In genomic region chr16:66510711-66511614, GRCh38 we compare ENCODE assay signal across 11 cellular contexts. TPM values are rescaled to one million over a fixed set of nuclear protein-coding genes. Genes with fewer than 3 reads are reported as not detected.
DNase-seq lines count a peak whose midpoint lies in the region; ATAC-seq and TF ChIP-seq lines count a peak whose summit lies in the region.
"Had no signal": no experiment of that assay in that cellular context is flagged by ENCODE, and none has a peak within 500 bp of the region (broad histone marks: within the 10 kb centered on the region; RNA-seq: fewer than 3 reads in every experiment).

No MANE protein-coding gene starts in this region.

- ATAC-seq in GM21360 (IDR thresholded peaks at IDR 0.05; ENCODE audit: unreplicated experiment), result no peak

- H3K27ac Mint-ChIP-seq in CD4-positive, alpha-beta memory T cell, result peak overlapping the region in 1 of 7 donors; percentile 47
- H3K27ac Mint-ChIP-seq: mesothelial cell of epicardium; T-helper 2 cell treated with Interferon-gamma antibody and Interleukin-4, amounts not matched to agents 5 μg/mL and 100 μg/mL, for 36 hours had no signal

- H3K9me3 ChIP-seq in smooth muscle cell (replicated peaks; ENCODE audit: low read depth), result no peaks in the 10 kb centered on the region
- H3K9me3 ChIP-seq in CD4-positive, alpha-beta memory T cell (ENCODE audit: control insufficient read depth in 1 of 2, low read length in 2 of 2), result no peaks in the 10 kb centered on the region

- H3K27me3 ChIP-seq in layer of hippocampus (ENCODE audit: control insufficient read depth, insufficient read depth, low read length) (no peaks in the 10 kb centered on the region), smooth muscle cell (ENCODE audit: low read depth) (no peaks in the 10 kb centered on the region)
- H3K27me3 ChIP-seq in CD4-positive, alpha-beta memory T cell (ENCODE audit: insufficient read depth, low read length), result no peaks in the 10 kb centered on the region

- H3K9ac ChIP-seq in smooth muscle cell (ENCODE audit: low read depth), result peak overlapping the region; percentile 31

- no peak for TF ChIP-seq CTCF in smooth muscle cell (IDR thresholded peaks at IDR 0.05; ENCODE audit: borderline replicate concordance, insufficient read depth, poor library complexity, severe bottlenecking)

- no peaks in the 10 kb centered on the region for H3F3A ChIP-seq in smooth muscle cell (ENCODE audit: low read depth)

- DNase-seq in HK-2 (ENCODE audit: unreplicated experiment) (peak; percentile 39), smooth muscle cell (lab: John Stamatoyannopoulos, UW; ENCODE audit: unreplicated experiment) (no peak), T-helper 1 cell (no peak), AG08396 (ENCODE audit: low spot score) (no peak)
- DNase-seq in CD4-positive, alpha-beta memory T cell, result no peak
- DNase-seq: NCI-H2081 treated with DMSO at 0.1 percent for 48 hours had no signal

- H2AFZ ChIP-seq in smooth muscle cell (ENCODE audit: low read depth), result no peak overlapping the region

- peak overlapping the region; percentile 14 for H3K4me2 ChIP-seq in smooth muscle cell

- POLR2A ChIA-PET in CD4-positive, alpha-beta memory T cell (lab: Charles Lee; ENCODE audit: partially characterized antibody), result interaction anchor here (2.1 to 3.5 kb wide), 5 partner anchors 11 to 93 kb away, joined by 9 to 37 read pairs (median 12); partner anchors contain the start of genes CKLF and CMTM3

- no peak overlapping the region for H3K4me3 ChIP-seq in smooth muscle cell
- no peak overlapping the region for H3K4me3 ChIP-seq in CD4-positive, alpha-beta memory T cell (ENCODE audit: low read length in 2 of 2)

- H3K36me3 ChIP-seq in smooth muscle cell (ENCODE audit: low read depth), result no peaks in the 10 kb centered on the region
- no peaks in the 10 kb centered on the region for H3K36me3 ChIP-seq in CD4-positive, alpha-beta memory T cell (ENCODE audit: insufficient read depth, low read length)

- no peak overlapping the region for H3K4me3 Mint-ChIP-seq in CD4-positive, alpha-beta memory T cell
- H3K4me3 Mint-ChIP-seq: mesothelial cell of epicardium; T-helper 2 cell treated with Interferon-gamma antibody and Interleukin-4, amounts not matched to agents 5 μg/mL and 100 μg/mL, for 36 hours had no signal

- peaks cover 0 to 5% of the 10 kb centered on the region in 2 donors for H3K36me3 Mint-ChIP-seq in CD4-positive, alpha-beta memory T cell

- intact Hi-C loops in CD4-positive, alpha-beta memory T cell (cut with micrococcal nuclease), result no loop called here

- peaks cover 14 to 42% (median 23%) of the 10 kb centered on the region in 4 donors for H3K4me1 Mint-ChIP-seq in CD4-positive, alpha-beta memory T cell

- no peaks in the 10 kb centered on the region for H4K20me1 ChIP-seq in smooth muscle cell (ENCODE audit: low read depth)

- CTCF ChIA-PET in CD4-positive, alpha-beta memory T cell (lab: Charles Lee; ENCODE audit: partially characterized antibody), result interaction anchor here (1.1 to 4.3 kb wide), 11 partner anchors 11 to 105 kb away, joined by 3 to 36 read pairs (median 17); partner anchors contain the start of genes CKLF and TK2

- H3K27me3 Mint-ChIP-seq in CD4-positive, alpha-beta memory T cell, result no peaks in the 10 kb centered on the region

- H3K9me3 Mint-ChIP-seq in CD4-positive, alpha-beta memory T cell, result no peaks in the 10 kb centered on the region
- H3K9me3 Mint-ChIP-seq: mesothelial cell of epicardium; T-helper 2 cell treated with Interferon-gamma antibody and Interleukin-4, amounts not matched to agents 5 μg/mL and 100 μg/mL, for 36 hours had no signal

- 41 to 60% (median 50%) methylated on average over 13 of the region's 13 CpGs for WGBS in adipose tissue, 3 donors
- 94% methylated on average over 13 of the region's 13 CpGs for WGBS in smooth muscle cell (ENCODE audit: low lambda C conversion rate)

- H3K27ac ChIP-seq in adipose tissue (ENCODE audit: low read depth, low read length) (peak overlapping the region; percentile 69), layer of hippocampus (ENCODE audit: low read depth, low read length) (peak overlapping the region; percentile 55), smooth muscle cell (ENCODE audit: low read depth) (peak overlapping the region; percentile 84)
- H3K27ac ChIP-seq in CD4-positive, alpha-beta memory T cell (ENCODE audit: low read depth, low read length), result no peak overlapping the region

- peaks cover 22% of the 10 kb centered on the region for H3K4me1 ChIP-seq in smooth muscle cell (ENCODE audit: low read depth)
- H3K4me1 ChIP-seq in CD4-positive, alpha-beta memory T cell (ENCODE audit: insufficient read depth, low read length), result peaks cover 30% of the 10 kb centered on the region

- H3K79me2 ChIP-seq in smooth muscle cell (ENCODE audit: low read depth), result no peaks in the 10 kb centered on the region

RNA-seq across cellular contexts. Expression of gene TK2, which starts 39.0 kb away (rescaled TPM):
- polyA plus RNA-seq in adipose tissue (10 to 100 TPM; 15.7 to 38.8 (median 37.2) TPM), smooth muscle cell (6.4 and 7.3 TPM in 2 replicates)
- total RNA-seq in smooth muscle cell, result 9.7 and 10.8 TPM in 2 replicates
- total RNA-seq in CD4-positive, alpha-beta memory T cell, result 10 to 100 TPM in 1 of 2 experiments, 1 to 10 TPM in 1; 9.0 to 10.2 TPM
- 1 to 10 TPM; 3.9 to 5.9 TPM for polyA plus RNA-seq in CD4-positive, alpha-beta memory T cell

RNA-seq across cellular contexts. Expression of gene CKLF, which starts 41.4 kb away (rescaled TPM):
- 10 to 100 TPM; 18.7 to 60.9 (median 46.2) TPM for polyA plus RNA-seq in adipose tissue
- total RNA-seq in smooth muscle cell, result 49.4 and 78.1 TPM in 2 replicates
- polyA plus RNA-seq in smooth muscle cell, result 61.5 and 68.4 TPM in 2 replicates
- total RNA-seq in CD4-positive, alpha-beta memory T cell, result 10 to 100 TPM; 71.0 to 76.6 TPM
- polyA plus RNA-seq in CD4-positive, alpha-beta memory T cell, result 100 to 1,000 TPM; 154 to 173 TPM

RNA-seq across cellular contexts. Expression of gene CMTM1, which starts 55.3 kb away (rescaled TPM):
- polyA plus RNA-seq in adipose tissue, result under 1 TPM; 0.21 to 0.67 (median 0.45) TPM
- 0.27 and 2.6 TPM in 2 replicates for total RNA-seq in smooth muscle cell
- 2.5 and 2.6 TPM in 2 replicates for polyA plus RNA-seq in smooth muscle cell
- 10 to 100 TPM; 12.2 to 13.4 TPM for total RNA-seq in CD4-positive, alpha-beta memory T cell
- 1 to 10 TPM in 1 of 2 donors, under 1 TPM in 1; 0.80 to 1.6 TPM for polyA plus RNA-seq in CD4-positive, alpha-beta memory T cell
